26 cellular contexts compared by ENCODE assay signal in the genomic region with DNA sequence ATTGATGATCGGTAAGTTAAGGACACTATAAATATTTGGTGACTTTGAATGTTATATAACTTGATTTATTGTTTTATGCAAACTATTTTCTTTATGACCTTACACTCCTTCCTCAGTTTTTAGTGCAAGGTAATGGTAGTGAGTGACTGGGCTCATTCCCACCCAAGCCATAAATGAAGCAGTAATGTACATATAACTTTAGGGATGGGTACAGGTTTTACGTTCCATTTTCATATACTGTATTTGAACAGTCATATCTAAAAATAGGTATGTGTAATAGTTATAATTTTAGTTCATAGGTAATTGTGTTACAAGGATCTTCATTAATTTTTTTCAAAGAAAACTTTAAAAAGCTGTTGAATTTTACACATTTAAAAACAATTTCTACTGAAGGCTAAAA.
"Had no signal": no experiment of that assay in that cellular context is flagged by ENCODE, and none has a peak within 500 bp of the region (broad histone marks: within the 10 kb centered on the region; RNA-seq: fewer than 3 reads in every experiment).

No MANE protein-coding gene starts in this region.

- FAIRE-seq: astrocyte, bronchial epithelial cell had no signal

- H3K27ac ChIP-seq: brain microvascular endothelial cell, esophagus muscularis mucosa, foreskin keratinocyte, gastroesophageal sphincter, VCaP had no signal

- H3K36me3 ChIP-seq: brain microvascular endothelial cell had no signal

- H3K27me3 ChIP-seq: brain microvascular endothelial cell, esophagus muscularis mucosa, foreskin keratinocyte, gastroesophageal sphincter had no signal

- H3K4me3 ChIP-seq: esophagus muscularis mucosa, gastroesophageal sphincter had no signal

- DNase-seq: activated B cell treated with CpG ODN at 0.5 μM for 24 hours; activated CD4-positive, alpha-beta memory T cell treated with anti-CD3 and anti-CD28 coated beads, Interleukin-2, amount 10 ng/mL, durations not matched to agents 7 days and 5 days; activated CD4-positive, alpha-beta T cell treated with anti-CD3 and anti-CD28 coated beads for 1 hour; activated CD4-positive, alpha-beta T cell treated with anti-CD3 and anti-CD28 coated beads for 4 hours; activated CD4-positive, alpha-beta T cell treated with anti-CD3 and anti-CD28 coated beads, Interleukin-2, amount 10 ng/mL, durations not matched to agents 7 days and 5 days; activated CD4-positive, alpha-beta T cell treated with anti-CD3 and anti-CD28 coated beads, Interleukin-2, amount 50 U/mL, for 4 hours; activated effector memory CD4-positive, alpha-beta T cell treated with Interleukin-2 at 50 U/mL for 16 hours; activated gamma-delta T cell treated with Interleukin-2 at 50 U/mL for 16 hours; activated naive CD4-positive, alpha-beta T cell treated with anti-CD3 and anti-CD28 coated beads, Interleukin-2, amount 50 U/mL, for 16 hours; activated naive CD4-positive, alpha-beta T cell treated with Interleukin-2 at 50 U/mL for 16 hours; activated T-cell treated with anti-CD3 and anti-CD28 coated beads, Interleukin-2, amount 50 U/mL, for 4 hours; amniotic stem cell; anterior cingulate cortex; brain microvascular endothelial cell; cortex of kidney; dermis blood vessel endothelial cell; effector CD4-positive, alpha-beta T cell; effector memory CD8-positive, alpha-beta T cell; foreskin keratinocyte; head of caudate nucleus; T-helper 2 cell had no signal

- H3K4me1 ChIP-seq: esophagus muscularis mucosa, foreskin keratinocyte had no signal

- H3K9me3 ChIP-seq: esophagus muscularis mucosa, gastroesophageal sphincter had no signal
